ENCODE assay signal across 28 cellular contexts in the genomic region with DNA sequence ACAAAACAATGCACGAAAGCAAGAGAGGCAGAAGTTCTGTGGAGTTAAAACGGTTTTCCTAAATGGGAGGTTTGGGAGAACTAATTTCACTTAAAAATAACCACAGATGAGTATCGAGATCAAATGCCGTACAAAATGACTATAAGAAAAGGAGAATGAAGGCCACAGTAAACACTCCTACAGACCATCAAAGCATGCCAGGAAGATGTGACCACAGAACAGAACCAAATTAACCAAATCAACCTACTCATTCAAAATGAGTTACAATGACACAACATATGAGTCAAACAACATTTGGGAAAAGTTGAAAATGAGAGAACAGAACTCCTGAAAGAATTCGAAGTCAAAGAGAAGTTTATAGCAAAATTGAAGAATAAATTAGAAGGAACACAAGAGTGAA.
"Had no signal": no experiment of that assay in that cellular context is flagged by ENCODE, and none has a peak within 500 bp of the region (broad histone marks: within the 10 kb centered on the region; RNA-seq: fewer than 3 reads in every experiment).

No MANE protein-coding gene starts in this region.

- ATAC-seq: effector memory CD8-positive, alpha-beta T cell; mucosa of descending colon; natural killer cell treated with Interleukin-12 subunit alpha and Interleukin-12 subunit beta and Interleukin-15 and Interleukin-18, amount 100 ng/mL, for 72 hours; pancreas; psoas muscle; T-cell had no signal

- H3K9me3 Mint-ChIP-seq: natural killer cell treated with Interleukin-12 subunit alpha and Interleukin-12 subunit beta and Interleukin-15 and Interleukin-18, amount 100 ng/mL, for 72 hours had no signal

- H3K4me1 ChIP-seq: adrenal gland, left ventricle myocardium inferior, pancreas, psoas muscle, sigmoid colon, uterus had no signal

- H3K4me1 Mint-ChIP-seq: activated naive CD8-positive, alpha-beta T cell treated with anti-CD3 and anti-CD28 coated beads for 36 hours; T-cell had no signal

- H3K27ac Mint-ChIP-seq: activated naive CD4-positive, alpha-beta T cell treated with anti-CD3 and anti-CD28 coated beads for 36 hours; activated naive CD8-positive, alpha-beta T cell treated with anti-CD3 and anti-CD28 coated beads for 36 hours; activated T-helper 1 cell treated with anti-CD3 and anti-CD28 coated beads, Interleukin-12 subunit alpha, Interleukin-12 subunit beta, Interleukin-2, Interleukin-4 antibody, amounts not matched to agents 30 ng/mL and 10 ng/mL and 1 ng/mL, durations not matched to agents 14 hours and 24 hours and 36 hours; effector memory CD8-positive, alpha-beta T cell; natural killer cell treated with Interleukin-12 subunit alpha and Interleukin-12 subunit beta and Interleukin-15 and Interleukin-18, amount 100 ng/mL, for 72 hours; T-cell; T-helper 2 cell treated with Interferon-gamma antibody and Interleukin-4, amounts not matched to agents 5 μg/mL and 100 μg/mL, for 36 hours had no signal

- DNase-seq: activated CD4-positive, alpha-beta T cell treated with anti-CD3 and anti-CD28 coated beads for 48 hours; activated CD4-positive, alpha-beta T cell treated with anti-CD3 and anti-CD28 coated beads, Interleukin-2, amount 50 U/mL, for 48 hours; activated CD8-positive, alpha-beta memory T cell treated with anti-CD3 and anti-CD28 coated beads for 24 hours; activated effector memory CD4-positive, alpha-beta T cell treated with anti-CD3 and anti-CD28 coated beads, Interleukin-2, amount 50 U/mL, for 16 hours; activated naive CD4-positive, alpha-beta T cell treated with anti-CD3 and anti-CD28 coated beads for 36 hours; activated naive CD8-positive, alpha-beta T cell treated with anti-CD3 and anti-CD28 coated beads for 36 hours; activated T-cell treated with anti-CD3 and anti-CD28 coated beads, Interleukin-2, amount 50 U/mL, for 1 hour; adrenal gland; brain microvascular endothelial cell; cortex of kidney; effector memory CD8-positive, alpha-beta T cell; erythroblast; glutamatergic neuron; left ventricle myocardium inferior; mucosa of descending colon; pancreas; psoas muscle; sigmoid colon; stimulated activated CD4-positive, alpha-beta T cell treated with anti-CD3 and anti-CD28 coated beads, Interleukin-15, amount 100 ng/mL, for 24 hours; stimulated activated CD4-positive, alpha-beta T cell treated with anti-CD3 and anti-CD28 coated beads, Interleukin-2, amount 100 ng/mL, for 24 hours; stimulated activated naive CD4-positive, alpha-beta T cell treated with Interleukin-2 at 50 U/mL for 16 hours; T-cell; trophoblast cell; uterus had no signal

- H3K36me3 ChIP-seq: adrenal gland, brain microvascular endothelial cell, left ventricle myocardium inferior, pancreas, sigmoid colon, thoracic aorta, uterus had no signal

- H3K4me3 Mint-ChIP-seq: activated naive CD4-positive, alpha-beta T cell treated with anti-CD3 and anti-CD28 coated beads for 36 hours; activated naive CD8-positive, alpha-beta T cell treated with anti-CD3 and anti-CD28 coated beads for 36 hours; activated T-helper 1 cell treated with anti-CD3 and anti-CD28 coated beads, Interleukin-12 subunit alpha, Interleukin-12 subunit beta, Interleukin-2, Interleukin-4 antibody, amounts not matched to agents 30 ng/mL and 10 ng/mL and 1 ng/mL, durations not matched to agents 14 hours and 24 hours and 36 hours; effector memory CD8-positive, alpha-beta T cell; natural killer cell treated with Interleukin-12 subunit alpha and Interleukin-12 subunit beta and Interleukin-15 and Interleukin-18, amount 100 ng/mL, for 72 hours; T-cell; T-helper 2 cell treated with Interferon-gamma antibody and Interleukin-4, amounts not matched to agents 5 μg/mL and 100 μg/mL, for 36 hours had no signal

- H3K36me3 Mint-ChIP-seq: activated naive CD8-positive, alpha-beta T cell treated with anti-CD3 and anti-CD28 coated beads for 36 hours; T-cell had no signal

- H3K27me3 ChIP-seq: adrenal gland, brain microvascular endothelial cell, pancreas, uterus had no signal

- H3K9me3 ChIP-seq: adrenal gland, left ventricle myocardium inferior, mucosa of descending colon, pancreas, psoas muscle, sigmoid colon, thoracic aorta, uterus had no signal

- H3K27ac ChIP-seq: adrenal gland, brain microvascular endothelial cell, left ventricle myocardium inferior, pancreas, psoas muscle, sigmoid colon, thoracic aorta, uterus had no signal

- H3K4me3 ChIP-seq: adrenal gland, left ventricle myocardium inferior, mucosa of descending colon, pancreas, psoas muscle, sigmoid colon, thoracic aorta, uterus had no signal
